ENCODE assay signal across 18 cellular contexts in genomic region chr5:13510616-13511015, GRCh38.
DNase-seq lines count a peak whose midpoint lies in the region; ATAC-seq, FAIRE-seq and TF ChIP-seq lines count a peak whose summit lies in the region.
"Had no signal": no experiment of that assay in that cellular context is flagged by ENCODE, and none has a peak within 500 bp of the region (broad histone marks: within the 10 kb centered on the region; RNA-seq: fewer than 3 reads in every experiment).

No MANE protein-coding gene starts in this region.

- dilution Hi-C loops in mammary epithelial cell (cut with HindIII; ENCODE audit: low sequenced_read_pairs), result loop anchor here (5.0 to 25.0 kb wide), 2 partner anchors 47 to 452 kb away; no protein-coding TSS in a partner anchor

- peaks cover 23% of the 10 kb centered on the region for H3K9me3 Mint-ChIP-seq in Caco-2 (ENCODE audit: unreplicated experiment)
- H3K9me3 Mint-ChIP-seq in activated T-helper 1 cell treated with anti-CD3 and anti-CD28 coated beads, Interleukin-12 subunit alpha, Interleukin-12 subunit beta, Interleukin-2, Interleukin-4 antibody, amounts not matched to agents 30 ng/mL and 10 ng/mL and 1 ng/mL, durations not matched to agents 14 hours and 24 hours and 36 hours, result peaks cover 16% of the 10 kb centered on the region
- peaks cover 3% of the 10 kb centered on the region for H3K9me3 Mint-ChIP-seq in activated T-cell treated with anti-CD3 and anti-CD28 coated beads, Interleukin-2, amount 50 U/mL, for 4 hours
- H3K9me3 Mint-ChIP-seq: HFFc6 had no signal

- in situ Hi-C loops in mammary epithelial cell (cut with MboI; ENCODE audit: low sequenced_read_pairs in 2 of 2), result loop anchor here in 1 of 2 donors (5.0 kb wide), 1 partner anchor 57 kb away; no protein-coding TSS in a partner anchor

- no peaks in the 10 kb centered on the region for H3K36me3 ChIP-seq in Caco-2 (ENCODE audit: control insufficient read depth, insufficient read depth, low read length)
- H3K36me3 ChIP-seq in mammary epithelial cell (ENCODE audit: insufficient read depth, low read length), result no peaks in the 10 kb centered on the region
- H3K36me3 ChIP-seq: BLaER1 treated with 17β-estradiol and CSF1 and Interleukin-3, amounts not matched to agents 10 nM and 100 nM had no signal

- H3K27ac ChIP-seq in mammary epithelial cell (ENCODE audit: insufficient read depth, low read depth, low read length), result peak overlapping the region; percentile 81
- H3K27ac ChIP-seq: A549; BLaER1 treated with 17β-estradiol and CSF1 and Interleukin-3, amounts not matched to agents 10 nM and 100 nM had no signal

- peak overlapping the region; percentile 34 for H3K4me2 ChIP-seq in mammary epithelial cell (ENCODE audit: insufficient read depth, low read depth, low read length)
- H3K4me2 ChIP-seq: A549; BLaER1 treated with 17β-estradiol and CSF1 and Interleukin-3, amounts not matched to agents 10 nM and 100 nM had no signal

- POLR2A ChIA-PET in Caco-2 (lab: Charles Lee), result no interaction called here

- H3K27ac Mint-ChIP-seq in Caco-2 (ENCODE audit: unreplicated experiment), result peak overlapping the region; percentile 72
- H3K27ac Mint-ChIP-seq in activated T-helper 1 cell treated with anti-CD3 and anti-CD28 coated beads, Interleukin-12 subunit alpha, Interleukin-12 subunit beta, Interleukin-2, Interleukin-4 antibody, amounts not matched to agents 30 ng/mL and 10 ng/mL and 1 ng/mL, durations not matched to agents 14 hours and 24 hours and 36 hours, result no peak overlapping the region
- H3K27ac Mint-ChIP-seq: HFFc6 had no signal

- no peak overlapping the region for H2AFZ ChIP-seq in mammary epithelial cell (ENCODE audit: low read depth, low read length)

- 0 out of 2 replicates have a peak, but pooled peaks cover 2% of the 10 kb centered on the region for H3K9me3 ChIP-seq in Caco-2
- H3K9me3 ChIP-seq in mammary epithelial cell (replicated peaks; ENCODE audit: insufficient read depth, low read length), result no peaks in the 10 kb centered on the region
- H3K9me3 ChIP-seq: A549; BLaER1 treated with 17β-estradiol and CSF1 and Interleukin-3, amounts not matched to agents 10 nM and 100 nM had no signal

- no peak for TF ChIP-seq CTCF in Caco-2 (IDR thresholded peaks at IDR 0.05; ENCODE audit: insufficient read depth in 1 of 2, low read depth in 1 of 2, low read length in 1 of 2, severe bottlenecking in 1 of 2, unreplicated experiment in 1 of 2)
- TF ChIP-seq CTCF in mammary epithelial cell (conservative IDR thresholded peaks at IDR 0.05 in 1 of 2, IDR thresholded peaks at IDR 0.05 in 1 of 2; ENCODE audit: extremely low read depth in 1 of 2, insufficient read depth in 1 of 2, low read depth in 1 of 2, low read length in 2 of 2), result no peak

- H3K4me1 ChIP-seq in Caco-2, result peaks cover 26% of the 10 kb centered on the region
- peaks cover 37% of the 10 kb centered on the region for H3K4me1 ChIP-seq in mammary epithelial cell (ENCODE audit: insufficient read depth, low read length)
- H3K4me1 ChIP-seq: A549; BLaER1 treated with 17β-estradiol and CSF1 and Interleukin-3, amounts not matched to agents 10 nM and 100 nM had no signal

- H3K4me3 Mint-ChIP-seq in Caco-2 (ENCODE audit: unreplicated experiment), result no peak overlapping the region
- no peak overlapping the region for H3K4me3 Mint-ChIP-seq in activated T-helper 1 cell treated with anti-CD3 and anti-CD28 coated beads, Interleukin-12 subunit alpha, Interleukin-12 subunit beta, Interleukin-2, Interleukin-4 antibody, amounts not matched to agents 30 ng/mL and 10 ng/mL and 1 ng/mL, durations not matched to agents 14 hours and 24 hours and 36 hours
- H3K4me3 Mint-ChIP-seq in activated T-cell treated with anti-CD3 and anti-CD28 coated beads, Interleukin-2, amount 50 U/mL, for 4 hours, result no peak overlapping the region
- H3K4me3 Mint-ChIP-seq: HFFc6 had no signal

- H3K4me3 ChIP-seq in Caco-2 (ENCODE audit: low read depth, low read length), result no peak overlapping the region
- no peak overlapping the region for H3K4me3 ChIP-seq in mammary epithelial cell (replicated peaks in 1 of 3; ENCODE audit: insufficient read depth in 1 of 3, low read depth in 2 of 3, low read length in 3 of 3)
- H3K4me3 ChIP-seq: A549; BLaER1 treated with 17β-estradiol and CSF1 and Interleukin-3, amounts not matched to agents 10 nM and 100 nM; GM12878 had no signal

- no peak for TF ChIP-seq POLR2A in GM12892 (IDR thresholded peaks at IDR 0.05; ENCODE audit: low read depth, low read length)

- no peaks in the 10 kb centered on the region for H4K20me1 ChIP-seq in mammary epithelial cell (ENCODE audit: insufficient read depth, low read length)
- H4K20me1 ChIP-seq: BLaER1 treated with 17β-estradiol and CSF1 and Interleukin-3, amounts not matched to agents 10 nM and 100 nM had no signal

- no peak for ATAC-seq in activated T-cell treated with anti-CD3 and anti-CD28 coated beads, Interleukin-2, amount 50 U/mL, for 4 hours
- ATAC-seq: A549, GM12878 had no signal

- H3K36me3 Mint-ChIP-seq in Caco-2 (ENCODE audit: insufficient read depth, unreplicated experiment), result no peaks in the 10 kb centered on the region
- no peaks in the 10 kb centered on the region for H3K36me3 Mint-ChIP-seq in activated T-helper 1 cell treated with anti-CD3 and anti-CD28 coated beads, Interleukin-12 subunit alpha, Interleukin-12 subunit beta, Interleukin-2, Interleukin-4 antibody, amounts not matched to agents 30 ng/mL and 10 ng/mL and 1 ng/mL, durations not matched to agents 14 hours and 24 hours and 36 hours (ENCODE audit: low read depth)
- H3K36me3 Mint-ChIP-seq in activated T-cell treated with anti-CD3 and anti-CD28 coated beads, Interleukin-2, amount 50 U/mL, for 4 hours (ENCODE audit: insufficient read depth), result no peaks in the 10 kb centered on the region

- H3K27me3 ChIP-seq in Caco-2 (replicated peaks; ENCODE audit: control insufficient read depth, insufficient read depth, low read length) (no peaks in the 10 kb centered on the region), mammary epithelial cell (ENCODE audit: insufficient read depth, low read length) (no peaks in the 10 kb centered on the region)
- H3K27me3 ChIP-seq: BLaER1 treated with 17β-estradiol and CSF1 and Interleukin-3, amounts not matched to agents 10 nM and 100 nM had no signal

- H3K27me3 Mint-ChIP-seq in Caco-2 (ENCODE audit: insufficient read depth, unreplicated experiment), result no peaks in the 10 kb centered on the region
- H3K27me3 Mint-ChIP-seq in activated T-helper 1 cell treated with anti-CD3 and anti-CD28 coated beads, Interleukin-12 subunit alpha, Interleukin-12 subunit beta, Interleukin-2, Interleukin-4 antibody, amounts not matched to agents 30 ng/mL and 10 ng/mL and 1 ng/mL, durations not matched to agents 14 hours and 24 hours and 36 hours (ENCODE audit: insufficient read depth), result no peaks in the 10 kb centered on the region
- H3K27me3 Mint-ChIP-seq in activated T-cell treated with anti-CD3 and anti-CD28 coated beads, Interleukin-2, amount 50 U/mL, for 4 hours (ENCODE audit: low read depth), result no peaks in the 10 kb centered on the region

- no peak overlapping the region for H3K9ac ChIP-seq in mammary epithelial cell (ENCODE audit: insufficient read depth, low read length)
- H3K9ac ChIP-seq: BLaER1 treated with 17β-estradiol and CSF1 and Interleukin-3, amounts not matched to agents 10 nM and 100 nM had no signal

- no peaks in the 10 kb centered on the region for H3K79me2 ChIP-seq in mammary epithelial cell (ENCODE audit: insufficient read depth, low read length)

- WGBS in mammary epithelial cell (ENCODE audit: low coverage, missing lambda C conversion rate), result 0% methylated on average over 4 of the region's 4 CpGs

- DNase-seq in Caco-2 (peak; percentile 76 to 82), M059J (ENCODE audit: low read depth) (peak; percentile 40), mammary epithelial cell (peak; percentile 96), kidney tubule cell (ENCODE audit: low spot score) (peak; percentile 54), GM12892 (ENCODE audit: insufficient read length) (no peak)
- no peak for DNase-seq in activated T-helper 1 cell treated with anti-CD3 and anti-CD28 coated beads, Interleukin-12 subunit alpha, Interleukin-12 subunit beta, Interleukin-2, Interleukin-4 antibody, amounts not matched to agents 30 ng/mL and 10 ng/mL and 1 ng/mL, durations not matched to agents 14 hours and 24 hours and 36 hours (ENCODE audit: low spot score)
- DNase-seq in activated T-cell treated with anti-CD3 and anti-CD28 coated beads, Interleukin-2, amount 50 U/mL, for 4 hours, result no peak
- DNase-seq: DND-41, GDM1, HFFc6, MV-4-11, NCI-H1417, NCI-H187 treated with DMSO at 0.1 percent for 48 hours, NCI-H526 treated with DMSO at 0.1 percent for 48 hours had no signal

- FAIRE-seq in GM12892 (lab: Jason Lieb, UNC), result no peak
- FAIRE-seq: A549, GM12878, GM18507 had no signal

- BruUV-seq in Caco-2 (replicated peaks; lab: Mats Ljungman, UMichigan) (no TSS peak), mammary epithelial cell (replicated peaks; lab: Mats Ljungman, UMichigan) (no TSS peak)

- intact Hi-C loops in Caco-2 (cut with micrococcal nuclease; ENCODE audit: unreplicated experiment) (loop anchor here (1.0 kb wide), 4 partner anchors 9 to 143 kb away; no protein-coding TSS in a partner anchor), mammary epithelial cell (cut with micrococcal nuclease) (loop anchor here (2.0 to 10.0 kb wide), 3 partner anchors 56 to 144 kb away; no protein-coding TSS in a partner anchor)
- intact Hi-C loops in activated T-helper 1 cell treated with anti-CD3 and anti-CD28 coated beads, Interleukin-12 subunit alpha, Interleukin-12 subunit beta, Interleukin-2, Interleukin-4 antibody, amounts not matched to agents 30 ng/mL and 10 ng/mL and 1 ng/mL, durations not matched to agents 14 hours and 24 hours and 36 hours (cut with micrococcal nuclease), result no loop called here

- CTCF ChIA-PET in Caco-2 (lab: Charles Lee), result interaction anchor here (0.6 kb wide), 2 partner anchors 9 to 32 kb away, joined by 4 to 6 read pairs; no protein-coding TSS in a partner anchor
- CTCF ChIA-PET in mammary epithelial cell (lab: Charles Lee; ENCODE audit: low non-redundant PET), result no interaction called here

- H3K4me1 Mint-ChIP-seq in Caco-2 (ENCODE audit: low read depth, unreplicated experiment), result peaks cover 26% of the 10 kb centered on the region
- no peaks in the 10 kb centered on the region for H3K4me1 Mint-ChIP-seq in activated T-helper 1 cell treated with anti-CD3 and anti-CD28 coated beads, Interleukin-12 subunit alpha, Interleukin-12 subunit beta, Interleukin-2, Interleukin-4 antibody, amounts not matched to agents 30 ng/mL and 10 ng/mL and 1 ng/mL, durations not matched to agents 14 hours and 24 hours and 36 hours (ENCODE audit: low read depth)
- H3K4me1 Mint-ChIP-seq in activated T-cell treated with anti-CD3 and anti-CD28 coated beads, Interleukin-2, amount 50 U/mL, for 4 hours (ENCODE audit: low read depth), result no peaks in the 10 kb centered on the region

Comparison
In these comparisons a context has a peak if more than half of its experiments do, and no peak if none do; other contexts are left out.
1. DNase-seq: peak in Caco-2 (2 of 2), M059J (single experiment), mammary epithelial cell (single experiment) and kidney tubule cell (single experiment); none in activated T-helper 1 cell treated with anti-CD3 and anti-CD28 coated beads, Interleukin-12 subunit alpha, Interleukin-12 subunit beta, Interleukin-2, Interleukin-4 antibody, amounts not matched to agents 30 ng/mL and 10 ng/mL and 1 ng/mL, durations not matched to agents 14 hours and 24 hours and 36 hours (single experiment), GM12892 (single experiment) and activated T-cell treated with anti-CD3 and anti-CD28 coated beads, Interleukin-2, amount 50 U/mL, for 4 hours (single experiment).